In genomic region chr20:32870985-32871384, GRCh38 we compare ENCODE assay signal across 28 cellular contexts. TPM values are rescaled to one million over a fixed set of nuclear protein-coding genes. Genes with fewer than 3 reads are reported as not detected.
"Had no signal": no experiment of that assay in that cellular context is flagged by ENCODE, and none has a peak within 500 bp of the region (broad histone marks: within the 10 kb centered on the region; RNA-seq: fewer than 3 reads in every experiment).

No MANE protein-coding gene starts in this region.

- H3K9me3 ChIP-seq: neutrophil, pancreas, psoas muscle, spleen, suprapubic skin, testis, tibial artery, transverse colon, upper lobe of right lung, vagina had no signal

- H3K4me3 ChIP-seq: pancreas, psoas muscle, skin epidermis, smooth muscle cell, spleen, suprapubic skin, testis, tibial artery, transverse colon, upper lobe of right lung, vagina had no signal

- H3K27me3 ChIP-seq: neutrophil, pancreas, spleen, suprapubic skin, testis, tibial artery, transverse colon, upper lobe of right lung, vagina had no signal

- FAIRE-seq: pancreas, urothelium cell line had no signal

- H3K27ac ChIP-seq: neutrophil, pancreas, psoas muscle, skin epidermis, spleen, suprapubic skin, testis, tibial artery, transverse colon, upper lobe of right lung, vagina had no signal

- H3K4me1 ChIP-seq: pancreas, psoas muscle, suprapubic skin, testis, tibial artery, transverse colon, upper lobe of right lung, vagina had no signal

- H3K36me3 ChIP-seq: neutrophil, pancreas, suprapubic skin, transverse colon, upper lobe of right lung, vagina had no signal

- ATAC-seq: naive thymus-derived CD8-positive, alpha-beta T cell; natural killer cell treated with Interleukin-12 subunit alpha and Interleukin-12 subunit beta and Interleukin-15 and Interleukin-18, amount 100 ng/mL, for 72 hours; psoas muscle; stimulated activated memory B cell treated with anti-CD40 and anti-IgM and Interleukin-4, amounts not matched to agents 10 μg/mL and 1 μg/mL and 100 μg/mL, for 72 hours; stimulated activated naive CD8-positive, alpha-beta T cell treated with anti-CD3 and anti-CD28 coated beads, Interleukin-15, amount 100 ng/mL, for 72 hours; stimulated activated naive CD8-positive, alpha-beta T cell treated with anti-CD3 and anti-CD28 coated beads, Interleukin-15, Interleukin-2, amounts not matched to agents 100 U/mL and 50 U/mL, for 24 hours had no signal

- H3K4me2 ChIP-seq: smooth muscle cell had no signal

- DNase-seq: naive thymus-derived CD8-positive, alpha-beta T cell; nephron progenitor cell; nucleus accumbens; psoas muscle; right cardiac atrium; stimulated activated CD4-positive, alpha-beta T cell treated with anti-CD3 and anti-CD28 coated beads, Interleukin-12 subunit alpha, Interleukin-12 subunit beta, amount 100 ng/mL, for 4 hours; stimulated activated CD4-positive, alpha-beta T cell treated with anti-CD3 and anti-CD28 coated beads, Interleukin-1b, Interleukin-23, amount 100 ng/mL, for 48 hours; stimulated activated CD4-positive, alpha-beta T cell treated with anti-CD3 and anti-CD28 coated beads, Interleukin-4, amount 100 ng/mL, for 1 hour; stimulated activated CD4-positive, alpha-beta T cell treated with anti-CD3 and anti-CD28 coated beads, Interleukin-4, amount 100 ng/mL, for 4 hours; stimulated activated CD8-positive, alpha-beta memory T cell treated with anti-CD3 and anti-CD28 coated beads, Interleukin-4, amount 100 ng/mL, for 48 hours; stimulated activated naive CD4-positive, alpha-beta T cell; stimulated activated naive CD8-positive, alpha-beta T cell treated with anti-CD3 and anti-CD28 coated beads, Interleukin-15, amount 100 ng/mL, for 72 hours; stimulated activated naive CD8-positive, alpha-beta T cell treated with anti-CD3 and anti-CD28 coated beads, Interleukin-15, Interleukin-2, amounts not matched to agents 100 U/mL and 50 U/mL, for 24 hours; substantia nigra; testis; tibial artery; transverse colon; upper lobe of right lung had no signal

RNA-seq across cellular contexts. Expression of gene EFCAB8, which starts 12.3 kb away (rescaled TPM):
- total RNA-seq: vagina had no signal
- polyA plus RNA-seq: naive thymus-derived CD8-positive, alpha-beta T cell; right cardiac atrium had no signal
